8 cellular contexts compared by ENCODE assay signal in genomic region chr14:41605550-41606248, GRCh38. TPM values are rescaled to one million over a fixed set of nuclear protein-coding genes. Genes with fewer than 3 reads are reported as not detected.
A peak's percentile ranks its signal among the peaks of the same experiment; 100 is the strongest.
DNase-seq lines count a peak whose midpoint lies in the region; ATAC-seq and TF ChIP-seq lines count a peak whose summit lies in the region.

No MANE protein-coding gene starts in this region.

- no peak for TF ChIP-seq POLR2A in erythroblast (IDR thresholded peaks at IDR 0.05; ENCODE audit: low read length)

- peaks cover 0 to 1% of the 10 kb centered on the region in 2 donors for H3K9me3 Mint-ChIP-seq in effector memory CD8-positive, alpha-beta T cell
- H3K9me3 Mint-ChIP-seq in HFFc6: 0 out of 2 replicates have a peak, but pooled peaks cover 4% of the 10 kb centered on the region

- no peak for TF ChIP-seq CTCF in HFFc6 (IDR thresholded peaks at IDR 0.05)

- peak overlapping the region; percentile 40 to 59 for H3K4me3 Mint-ChIP-seq in effector memory CD8-positive, alpha-beta T cell
- H3K4me3 Mint-ChIP-seq in HFFc6: no peak overlapping the region

- H3K36me3 Mint-ChIP-seq in effector memory CD8-positive, alpha-beta T cell (ENCODE audit: insufficient read depth): no peaks in the 10 kb centered on the region
- no peaks in the 10 kb centered on the region for H3K36me3 Mint-ChIP-seq in HFFc6 (ENCODE audit: low read depth)

- peaks cover 7 to 13% of the 10 kb centered on the region in 2 donors for H3K4me1 Mint-ChIP-seq in effector memory CD8-positive, alpha-beta T cell (ENCODE audit: low read depth in 2 of 2)
- H3K4me1 Mint-ChIP-seq in HFFc6 (ENCODE audit: low read depth): no peaks in the 10 kb centered on the region

- H3K27me3 Mint-ChIP-seq in effector memory CD8-positive, alpha-beta T cell: peaks cover 49 to 55% of the 10 kb centered on the region in 2 donors
- H3K27me3 Mint-ChIP-seq in HFFc6 (ENCODE audit: insufficient read depth): peaks cover 23% of the 10 kb centered on the region

- H3K4me1 ChIP-seq in muscle layer of colon (ENCODE audit: insufficient read depth, low read length): peaks cover 11% of the 10 kb centered on the region

- peak overlapping the region; percentile 22 to 81 for H3K4me3 ChIP-seq in muscle layer of colon (ENCODE audit: low read depth in 1 of 2, low read length in 2 of 2)

- DNase-seq in NCI-H2171 treated with DMSO at 0.1 percent for 48 hours (lab: John Stamatoyannopoulos, UW) (peak; percentile 65), erythroblast (lab: John Stamatoyannopoulos, UW) (no peak), HFFc6 (no peak), NCI-H2081 treated with DMSO at 0.1 percent for 48 hours (lab: John Stamatoyannopoulos, UW) (no peak), CD1c-positive myeloid dendritic cell (ENCODE audit: extremely low spot score) (no peak)
- no peak for DNase-seq in effector memory CD8-positive, alpha-beta T cell

- peaks cover 22 to 29% of the 10 kb centered on the region in 2 donors for H3K27me3 ChIP-seq in muscle layer of colon (ENCODE audit: control insufficient read depth in 1 of 2, insufficient read depth in 2 of 2, low read length in 2 of 2)

- H3K9me3 ChIP-seq in muscle layer of colon (ENCODE audit: low read length): no peaks in the 10 kb centered on the region

- no peak overlapping the region for H3K27ac Mint-ChIP-seq in effector memory CD8-positive, alpha-beta T cell
- no peak overlapping the region for H3K27ac Mint-ChIP-seq in HFFc6

- no peaks in the 10 kb centered on the region for H3K36me3 ChIP-seq in muscle layer of colon (ENCODE audit: insufficient read depth, low read length)

- H3K9ac ChIP-seq in muscle layer of colon (ENCODE audit: low read length): peak overlapping the region; percentile 19

- ATAC-seq in GM18498 (IDR thresholded peaks at IDR 0.05; ENCODE audit: unreplicated experiment): peak; percentile 49
- no peak for ATAC-seq in effector memory CD8-positive, alpha-beta T cell (replicated peaks)

- peak overlapping the region; percentile 41 for H3K27ac ChIP-seq in muscle layer of colon (ENCODE audit: low read depth, low read length)

RNA-seq across cellular contexts. Expression of gene LRFN5, which starts 1.0 kb away (rescaled TPM):
- not detected for total RNA-seq in HFFc6 (2021; fragmentation: NEBNext Ultra II Directional; extraction: Animal tissue kit (Norgen Biotek cat#: 25700))
